Comparison of ENCODE assay signal across 18 cellular contexts in the genomic region with DNA sequence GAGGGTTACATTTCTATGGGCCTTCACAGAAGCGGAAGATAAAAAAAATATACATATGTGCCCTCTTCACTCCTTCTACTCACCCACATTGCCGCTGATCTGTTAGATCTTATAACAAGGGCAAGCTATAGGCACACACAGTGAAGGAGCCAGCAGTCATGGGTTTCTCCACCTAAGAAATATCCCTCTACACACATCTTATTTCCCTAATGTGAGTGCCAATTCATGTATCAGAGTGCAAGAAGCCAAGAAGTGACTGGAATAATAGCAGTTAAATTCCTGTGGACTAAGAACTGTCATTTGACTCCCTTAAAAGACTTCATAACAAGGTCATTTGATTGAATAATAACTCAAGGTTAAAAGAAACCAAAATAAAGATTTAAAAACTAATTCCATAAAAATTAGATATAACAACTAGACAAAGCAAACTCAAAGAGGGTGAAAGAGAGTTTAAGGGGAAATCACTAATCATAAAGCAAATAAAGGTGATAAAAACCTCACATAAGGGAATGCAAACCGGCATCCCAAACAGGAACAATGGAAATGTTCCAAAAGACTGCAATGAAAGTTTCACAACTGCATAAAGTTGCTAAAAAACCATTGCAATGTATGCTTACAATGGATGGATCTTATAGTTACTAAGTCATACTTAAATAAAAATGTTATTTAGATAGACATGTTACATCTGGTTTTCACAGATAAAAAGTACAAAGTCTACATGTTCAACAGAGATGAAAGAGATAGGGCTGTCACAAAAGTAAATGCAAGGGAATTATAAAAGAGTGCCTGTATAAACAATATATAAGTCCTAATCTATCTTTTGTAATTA. TPM values are rescaled to one million over a fixed set of nuclear protein-coding genes. Genes with fewer than 3 reads are reported as not detected.
DNase-seq lines count a peak whose midpoint lies in the region; ATAC-seq, FAIRE-seq and TF ChIP-seq lines count a peak whose summit lies in the region.
"Had no signal": no experiment of that assay in that cellular context is flagged by ENCODE, and none has a peak within 500 bp of the region (broad histone marks: within the 10 kb centered on the region; RNA-seq: fewer than 3 reads in every experiment).

No MANE protein-coding gene starts in this region.

- H3K27me3 Mint-ChIP-seq in astrocyte (ENCODE audit: low read depth, unreplicated experiment), result no peaks in the 10 kb centered on the region
- no peaks in the 10 kb centered on the region for H3K27me3 Mint-ChIP-seq in stimulated activated naive B cell treated with anti-CD40 and anti-IgM and Interleukin-4, amounts not matched to agents 10 μg/mL and 1 μg/mL and 100 μg/mL, for 72 hours
- H3K27me3 Mint-ChIP-seq: central memory CD8-positive, alpha-beta T cell had no signal

- no peak for DNase-seq in H54 (ENCODE audit: insufficient read length, low spot score)
- peak; percentile 72 for DNase-seq in astrocyte (ENCODE audit: low read depth)
- DNase-seq in heart left ventricle, result no peak
- DNase-seq in gastrocnemius medialis, result no peak
- no peak for DNase-seq in testis
- DNase-seq in stimulated activated naive B cell treated with anti-CD40 and anti-IgM and Interleukin-4, amounts not matched to agents 10 μg/mL and 1 μg/mL and 100 μg/mL, for 72 hours, result no peak
- DNase-seq: activated CD8-positive, alpha-beta T cell treated with anti-CD3 and anti-CD28 coated beads, Interleukin-2, amount 10 ng/mL, durations not matched to agents 7 days and 5 days; activated effector memory CD4-positive, alpha-beta T cell treated with anti-CD3 and anti-CD28 coated beads, Interleukin-2, amount 50 U/mL, for 16 hours; NCI-H345; stimulated activated CD4-positive, alpha-beta T cell treated with anti-CD3 and anti-CD28 coated beads, Interleukin-4, amount 100 ng/mL, for 24 hours; stimulated activated naive CD4-positive, alpha-beta T cell treated with Interleukin-2 at 50 U/mL for 16 hours; T-helper 9 cell had no signal

- H2AFZ ChIP-seq in astrocyte (ENCODE audit: low read depth, low read length), result no peak overlapping the region

- H3K9ac ChIP-seq in astrocyte (ENCODE audit: low read length), result no peak overlapping the region

- H3K36me3 ChIP-seq in astrocyte (ENCODE audit: insufficient read depth, low read length), result no peaks in the 10 kb centered on the region
- H3K36me3 ChIP-seq in heart left ventricle, result no peaks in the 10 kb centered on the region
- H3K36me3 ChIP-seq in gastrocnemius medialis, result no peaks in the 10 kb centered on the region
- no peaks in the 10 kb centered on the region for H3K36me3 ChIP-seq in testis (ENCODE audit: low read depth, missing control alignments)
- H3K36me3 ChIP-seq: prostate gland had no signal

- TF ChIP-seq POLR2A in H54 (IDR thresholded peaks at IDR 0.05; ENCODE audit: low read depth, low read length), result no peak
- TF ChIP-seq POLR2A in heart left ventricle (IDR thresholded peaks at IDR 0.05), result no peak
- TF ChIP-seq POLR2A in gastrocnemius medialis (IDR thresholded peaks at IDR 0.05), result no peak
- no peak for TF ChIP-seq POLR2A in testis (IDR thresholded peaks at IDR 0.05)

- 59 to 70% (median 69%) methylated on average over 3 of the region's 3 CpGs for WGBS in heart left ventricle, 4 donors
- WGBS in testis, 2 donors, result 59 to 63% methylated on average over 3 of the region's 3 CpGs

- peaks cover 3% of the 10 kb centered on the region for H3K9me3 Mint-ChIP-seq in astrocyte (ENCODE audit: unreplicated experiment)
- peaks cover 0 to 4% of the 10 kb centered on the region in 2 donors for H3K9me3 Mint-ChIP-seq in stimulated activated naive B cell treated with anti-CD40 and anti-IgM and Interleukin-4, amounts not matched to agents 10 μg/mL and 1 μg/mL and 100 μg/mL, for 72 hours
- H3K9me3 Mint-ChIP-seq: central memory CD8-positive, alpha-beta T cell had no signal

- no peak overlapping the region for H3K4me3 Mint-ChIP-seq in astrocyte (ENCODE audit: unreplicated experiment)
- no peak overlapping the region for H3K4me3 Mint-ChIP-seq in stimulated activated naive B cell treated with anti-CD40 and anti-IgM and Interleukin-4, amounts not matched to agents 10 μg/mL and 1 μg/mL and 100 μg/mL, for 72 hours
- H3K4me3 Mint-ChIP-seq: activated CD8-positive, alpha-beta T cell treated with anti-CD3 and anti-CD28 coated beads, Interleukin-2, amount 10 ng/mL, durations not matched to agents 7 days and 5 days; CD14-positive monocyte; central memory CD8-positive, alpha-beta T cell had no signal

- H3K4me1 Mint-ChIP-seq in astrocyte (ENCODE audit: low read depth, unreplicated experiment), result peaks cover 20% of the 10 kb centered on the region
- H3K4me1 Mint-ChIP-seq in stimulated activated naive B cell treated with anti-CD40 and anti-IgM and Interleukin-4, amounts not matched to agents 10 μg/mL and 1 μg/mL and 100 μg/mL, for 72 hours, result no peaks in the 10 kb centered on the region
- H3K4me1 Mint-ChIP-seq: central memory CD8-positive, alpha-beta T cell had no signal

- no peaks in the 10 kb centered on the region for H3K9me3 ChIP-seq in astrocyte (ENCODE audit: insufficient read depth, low read depth, low read length)
- peaks cover 0 to 10% (median 0%) of the 10 kb centered on the region in 12 donors for H3K9me3 ChIP-seq in heart left ventricle
- no peaks in the 10 kb centered on the region for H3K9me3 ChIP-seq in gastrocnemius medialis
- H3K9me3 ChIP-seq in testis, result no peaks in the 10 kb centered on the region
- H3K9me3 ChIP-seq: prostate gland had no signal

- H3K4me2 ChIP-seq in astrocyte (ENCODE audit: low read length), result no peak overlapping the region

- H3K27ac Mint-ChIP-seq in astrocyte (ENCODE audit: unreplicated experiment), result no peak overlapping the region
- no peak overlapping the region for H3K27ac Mint-ChIP-seq in stimulated activated naive B cell treated with anti-CD40 and anti-IgM and Interleukin-4, amounts not matched to agents 10 μg/mL and 1 μg/mL and 100 μg/mL, for 72 hours
- H3K27ac Mint-ChIP-seq: activated CD8-positive, alpha-beta T cell treated with anti-CD3 and anti-CD28 coated beads, Interleukin-2, amount 10 ng/mL, durations not matched to agents 7 days and 5 days had no signal

- FAIRE-seq in H54 (lab: Jason Lieb, UNC) (peak; percentile 33), astrocyte (lab: Jason Lieb, UNC) (no peak)

- ATAC-seq in heart left ventricle (peak in 3 of 4 donors; percentile 15 to 37 (median 28)), gastrocnemius medialis (peak; percentile 34 to 58), HG02973 (IDR thresholded peaks at IDR 0.05; ENCODE audit: unreplicated experiment) (no peak), GM21367 (IDR thresholded peaks at IDR 0.05; ENCODE audit: unreplicated experiment) (no peak)
- no peak for ATAC-seq in stimulated activated naive B cell treated with anti-CD40 and anti-IgM and Interleukin-4, amounts not matched to agents 10 μg/mL and 1 μg/mL and 100 μg/mL, for 72 hours (replicated peaks)
- ATAC-seq: activated CD8-positive, alpha-beta T cell treated with anti-CD3 and anti-CD28 coated beads, Interleukin-2, amount 10 ng/mL, durations not matched to agents 7 days and 5 days; HCT116 had no signal

- H3K4me3 ChIP-seq in astrocyte (ENCODE audit: insufficient read depth, low read depth, low read length) (no peak overlapping the region), heart left ventricle (no peak overlapping the region), gastrocnemius medialis (no peak overlapping the region), testis (no peak overlapping the region)
- H3K4me3 ChIP-seq: prostate gland had no signal

- H3K27me3 ChIP-seq in astrocyte (ENCODE audit: insufficient read depth, low read length) (no peaks in the 10 kb centered on the region), heart left ventricle (no peaks in the 10 kb centered on the region), gastrocnemius medialis (no peaks in the 10 kb centered on the region), testis (no peaks in the 10 kb centered on the region)

- TF ChIP-seq CTCF in astrocyte (IDR thresholded peaks at IDR 0.05; ENCODE audit: insufficient read depth, low read depth, low read length), result no peak
- TF ChIP-seq CTCF in heart left ventricle (IDR thresholded peaks at IDR 0.05), result no peak
- TF ChIP-seq CTCF in gastrocnemius medialis (IDR thresholded peaks at IDR 0.05 in 4 of 5, conservative IDR thresholded peaks at IDR 0.05 in 1 of 5), result no peak
- TF ChIP-seq CTCF in testis (IDR thresholded peaks at IDR 0.05), result no peak

- H3K79me2 ChIP-seq in astrocyte (ENCODE audit: insufficient read depth, low read length), result peaks cover 98% of the 10 kb centered on the region

- H4K20me1 ChIP-seq in astrocyte (ENCODE audit: insufficient read depth, low read length), result peaks cover 78% of the 10 kb centered on the region

- H3K4me1 ChIP-seq in astrocyte (ENCODE audit: insufficient read depth, low read length) (peaks cover 3% of the 10 kb centered on the region), heart left ventricle (peaks cover 0 to 44% (median 25%) of the 10 kb centered on the region in 12 donors), gastrocnemius medialis (peaks cover 17 to 39% of the 10 kb centered on the region in 2 donors), testis (peaks cover 7% of the 10 kb centered on the region)
- H3K4me1 ChIP-seq: prostate gland had no signal

- peaks cover 7% of the 10 kb centered on the region for H3K36me3 Mint-ChIP-seq in astrocyte (ENCODE audit: low read depth, unreplicated experiment)
- no peaks in the 10 kb centered on the region for H3K36me3 Mint-ChIP-seq in stimulated activated naive B cell treated with anti-CD40 and anti-IgM and Interleukin-4, amounts not matched to agents 10 μg/mL and 1 μg/mL and 100 μg/mL, for 72 hours

- in situ Hi-C loops in gastrocnemius medialis (cut with MboI; ENCODE audit: low sequenced_read_pairs in 4 of 4), result no loop called here

- intact Hi-C loops in heart left ventricle (cut with DNase I) (no loop called here), gastrocnemius medialis (cut with DNase I; ENCODE audit: low total_unique reads) (no loop called here), testis (cut with DNase I; ENCODE audit: low total_unique reads) (no loop called here)

- H3K27ac ChIP-seq in astrocyte (ENCODE audit: low read depth, low read length) (no peak overlapping the region), heart left ventricle (peak overlapping the region in 1 of 12 donors; percentile 7), gastrocnemius medialis (peak overlapping the region; percentile 18 to 66 (median 33)), testis (no peak overlapping the region)
- H3K27ac ChIP-seq: prostate gland had no signal

RNA-seq across cellular contexts. Expression of a gene that starts 42.8 kb away (rescaled TPM):
- total RNA-seq in astrocyte (91.5 and 107 TPM in 2 replicates), heart left ventricle (10 to 100 TPM; 29.1 to 71.9 (median 49.7) TPM), gastrocnemius medialis (10 to 100 TPM; 35.1 to 60.5 (median 54.1) TPM), testis (10 to 100 TPM; 66.9 to 69.2 TPM)
- polyA plus RNA-seq in heart left ventricle (10 to 100 TPM; 20.8 to 40.6 TPM), testis (ENCODE audit: insufficient read depth, low read depth, low replicate concordance) (44.3 TPM)

Comparison
In these comparisons a context has a peak if more than half of its experiments do, and no peak if none do; other contexts are left out.
1. H3K27ac ChIP-seq: peak in gastrocnemius medialis (4 of 4); none in astrocyte (single experiment) and testis (0 of 2).
2. ATAC-seq: peak in heart left ventricle (3 of 4) and gastrocnemius medialis (2 of 2); none in HG02973 (single experiment), GM21367 (single experiment) and stimulated activated naive B cell treated with anti-CD40 and anti-IgM and Interleukin-4, amounts not matched to agents 10 μg/mL and 1 μg/mL and 100 μg/mL, for 72 hours (0 of 2).